In the genomic region with DNA sequence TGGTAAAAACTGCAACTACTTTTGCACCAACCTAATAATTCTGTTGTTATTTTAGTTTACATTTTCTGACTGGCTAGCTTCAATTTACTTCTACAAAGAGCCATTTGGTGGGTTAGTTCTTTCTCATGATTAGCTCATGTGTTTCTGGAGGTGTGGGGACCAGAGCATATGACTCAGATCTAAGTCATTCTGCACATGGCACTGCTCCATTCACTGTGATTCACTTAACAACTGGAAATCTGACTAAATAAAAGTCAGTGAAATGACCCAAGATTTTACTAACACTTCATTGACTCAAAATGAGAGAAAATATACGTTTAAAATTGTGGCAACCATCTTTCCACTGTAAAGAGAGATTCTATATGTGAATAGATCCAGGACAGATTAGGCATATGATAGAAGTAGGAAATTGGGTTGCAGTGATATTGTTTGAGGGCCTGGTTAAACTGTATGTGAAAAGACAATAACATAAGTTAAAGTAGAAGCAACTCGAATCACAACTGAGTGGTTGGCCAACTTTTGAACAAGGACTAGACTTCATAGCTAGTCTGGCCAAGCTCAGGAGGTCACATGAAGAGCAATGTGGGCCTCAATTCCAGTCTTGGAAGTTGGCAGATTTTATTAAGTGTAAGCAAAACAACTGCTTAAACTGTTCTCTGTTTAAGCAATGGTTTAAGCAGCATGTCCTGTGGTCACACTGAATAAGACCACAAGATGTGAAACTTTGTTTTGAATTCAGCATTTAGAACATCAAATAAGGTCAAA, we compare ENCODE assay signal across 8 cellular contexts.
DNase-seq lines count a peak whose midpoint lies in the region; ATAC-seq, FAIRE-seq and TF ChIP-seq lines count a peak whose summit lies in the region.

No MANE protein-coding gene starts in this region.

- no peaks in the 10 kb centered on the region for H3K27me3 Mint-ChIP-seq in astrocyte (ENCODE audit: low read depth, unreplicated experiment)

- DNase-seq in GM12865 (ENCODE audit: low read depth) (peak; percentile 16), astrocyte (ENCODE audit: low read depth) (peak; percentile 99), myocyte (ENCODE audit: low read depth) (peak; percentile 80), coronary artery (ENCODE audit: low spot score) (no peak)
- no peak for DNase-seq in activated effector memory CD4-positive, alpha-beta T cell treated with anti-CD3 and anti-CD28 coated beads, Interleukin-2, amount 50 U/mL, for 16 hours

- H3K4me3 ChIP-seq in GM12865 (ENCODE audit: low read depth, low read length) (no peak overlapping the region), astrocyte (ENCODE audit: insufficient read depth, low read depth, low read length) (no peak overlapping the region), coronary artery (no peak overlapping the region)

- FAIRE-seq in astrocyte (lab: Jason Lieb, UNC) = peak; percentile 84

- H3K4me1 ChIP-seq in astrocyte (ENCODE audit: insufficient read depth, low read length) = peaks cover 20% of the 10 kb centered on the region

- no peaks in the 10 kb centered on the region for H3K36me3 ChIP-seq in astrocyte (ENCODE audit: insufficient read depth, low read length)

- H3K9me3 ChIP-seq in astrocyte (ENCODE audit: insufficient read depth, low read depth, low read length) = no peaks in the 10 kb centered on the region

- peak overlapping the region; percentile 46 for H3K4me2 ChIP-seq in astrocyte (ENCODE audit: low read length)

- peak overlapping the region; percentile 60 for H2AFZ ChIP-seq in astrocyte (ENCODE audit: low read depth, low read length)

- peaks cover 48% of the 10 kb centered on the region for H3K4me1 Mint-ChIP-seq in astrocyte (ENCODE audit: low read depth, unreplicated experiment)

- no peaks in the 10 kb centered on the region for H3K79me2 ChIP-seq in astrocyte (ENCODE audit: insufficient read depth, low read length)

- peak; percentile 44 for ATAC-seq in HG03060 (IDR thresholded peaks at IDR 0.05; ENCODE audit: low read depth, unreplicated experiment)
- ATAC-seq in HG03108 (IDR thresholded peaks at IDR 0.05; ENCODE audit: unreplicated experiment) = no peak
- ATAC-seq in GM21515 (IDR thresholded peaks at IDR 0.05; ENCODE audit: unreplicated experiment) = no peak

- H3K27ac ChIP-seq in astrocyte (ENCODE audit: low read depth, low read length) (peak overlapping the region; percentile 95), coronary artery (peak overlapping the region in 1 of 2 donors; percentile 59)

- no peaks in the 10 kb centered on the region for H3K27me3 ChIP-seq in astrocyte (ENCODE audit: insufficient read depth, low read length)

- peak overlapping the region; percentile 98 for H3K27ac Mint-ChIP-seq in astrocyte (ENCODE audit: unreplicated experiment)

- no peaks in the 10 kb centered on the region for H4K20me1 ChIP-seq in astrocyte (ENCODE audit: insufficient read depth, low read length)

- TF ChIP-seq CTCF in GM12865 (IDR thresholded peaks at IDR 0.05; ENCODE audit: insufficient read depth, low read depth, low read length, missing control alignments) (no peak), astrocyte (IDR thresholded peaks at IDR 0.05; ENCODE audit: insufficient read depth, low read depth, low read length) (no peak), coronary artery (IDR thresholded peaks at IDR 0.05) (no peak)

- H3K36me3 Mint-ChIP-seq in astrocyte (ENCODE audit: low read depth, unreplicated experiment) = no peaks in the 10 kb centered on the region

- no peaks in the 10 kb centered on the region for H3K9me3 Mint-ChIP-seq in astrocyte (ENCODE audit: unreplicated experiment)

- peak overlapping the region; percentile 55 for H3K9ac ChIP-seq in astrocyte (ENCODE audit: low read length)

- no peak overlapping the region for H3K4me3 Mint-ChIP-seq in astrocyte (ENCODE audit: unreplicated experiment)

Comparison
In these comparisons a context has a peak if more than half of its experiments do, and no peak if none do; other contexts are left out.
1. DNase-seq: peak in GM12865 (single experiment), astrocyte (single experiment) and myocyte (single experiment); none in activated effector memory CD4-positive, alpha-beta T cell treated with anti-CD3 and anti-CD28 coated beads, Interleukin-2, amount 50 U/mL, for 16 hours (single experiment) and coronary artery (single experiment).